ENCODE assay signal across 8 cellular contexts in the genomic region with DNA sequence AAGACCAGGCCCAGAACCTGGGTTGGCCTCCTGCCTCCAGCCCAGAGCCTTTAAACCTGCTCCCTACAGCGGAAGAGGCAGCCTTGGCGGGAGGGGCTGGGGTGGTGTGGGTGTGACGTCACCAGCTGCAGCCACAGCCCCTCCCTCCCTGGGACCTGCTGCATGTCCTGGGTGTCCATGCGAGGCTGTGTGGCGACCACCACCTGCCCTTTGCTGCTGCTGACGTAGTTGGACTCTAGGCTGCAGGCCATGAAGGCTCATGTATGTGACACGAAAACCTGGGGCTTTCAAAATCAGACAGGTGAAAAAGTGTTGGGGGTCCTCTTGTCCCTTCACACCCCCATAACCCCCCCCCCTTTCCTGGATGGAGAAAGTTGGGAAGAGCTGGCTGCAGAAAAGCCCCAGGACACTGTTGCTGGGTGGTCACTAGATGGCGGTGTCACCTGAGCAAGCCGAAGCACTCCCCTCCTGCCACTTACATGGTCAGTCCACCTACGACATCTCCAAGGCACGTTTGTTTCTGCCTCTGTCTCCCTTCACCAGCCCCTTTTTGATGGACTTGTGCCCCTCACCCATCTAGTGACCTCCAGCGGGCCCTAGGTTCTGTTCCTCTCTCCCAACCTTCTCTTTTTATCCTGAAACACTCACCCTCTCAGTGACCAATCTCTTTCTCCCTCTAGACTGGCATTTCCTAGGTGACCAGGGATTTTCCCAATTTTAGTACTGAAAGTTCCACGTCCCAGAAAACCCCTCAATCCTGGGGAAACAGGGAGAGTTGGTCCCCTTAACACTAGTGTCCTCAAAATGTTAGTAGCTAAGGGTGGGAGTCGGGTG. TPM values are rescaled to one million over a fixed set of nuclear protein-coding genes. Genes with fewer than 3 reads are reported as not detected.
A peak's percentile ranks its signal among the peaks of the same experiment; 100 is the strongest.
DNase-seq lines count a peak whose midpoint lies in the region; ATAC-seq and TF ChIP-seq lines count a peak whose summit lies in the region.

No MANE protein-coding gene starts in this region.

- TF ChIP-seq RAD21 in liver (IDR thresholded peaks at IDR 0.05), result peak; percentile 92 to 93

- H3K27ac ChIP-seq in liver (ENCODE audit: low read depth in 1 of 2, low read length in 2 of 2), result no peak overlapping the region

- no peak overlapping the region for H3K4me3 ChIP-seq in liver (ENCODE audit: low read depth in 1 of 3, low read length in 3 of 3)

- H3K9ac ChIP-seq in liver (ENCODE audit: low read depth in 1 of 2, low read length in 2 of 2), result no peak overlapping the region

- H3K27me3 ChIP-seq in liver (ENCODE audit: control insufficient read depth in 4 of 4, insufficient read depth in 4 of 4, low read length in 3 of 4), result no peaks in the 10 kb centered on the region

- H3K4me1 ChIP-seq in liver (ENCODE audit: control insufficient read depth in 4 of 4, insufficient read depth in 4 of 4, low read length in 3 of 4), result peaks cover 0 to 14% (median 8%) of the 10 kb centered on the region in 4 donors

- TF ChIP-seq CTCF in liver (IDR thresholded peaks at IDR 0.05; ENCODE audit: low read depth, low read length, missing input control), result peak; percentile 86

- H3K36me3 ChIP-seq in liver (ENCODE audit: control insufficient read depth in 4 of 4, insufficient read depth in 3 of 4, low read depth in 1 of 4, low read length in 3 of 4), result no peaks in the 10 kb centered on the region

- no peak for ATAC-seq in GM19328 (IDR thresholded peaks at IDR 0.05; ENCODE audit: unreplicated experiment)

- peak; percentile 34 for DNase-seq in activated CD8-positive, alpha-beta memory T cell treated with anti-CD3 and anti-CD28 coated beads, Interleukin-2, amount 50 U/mL, for 4 hours
- DNase-seq in activated CD8-positive, alpha-beta memory T cell treated with anti-CD3 and anti-CD28 coated beads for 24 hours, result no peak
- DNase-seq in NCI-H1105 (lab: John Stamatoyannopoulos, UW) (peak; percentile 18), T-helper 2 cell (peak in 3 of 5 experiments; percentile 18 to 46 (median 19)), dedifferentiated amniotic fluid mesenchymal stem cell (ENCODE audit: extremely low spot score) (peak; percentile 46)
- DNase-seq in stimulated activated CD8-positive, alpha-beta memory T cell treated with anti-CD3 and anti-CD28 coated beads, Interleukin-7, amount 100 ng/mL, for 4 hours (ENCODE audit: low read depth in 2 of 2), result peak; percentile 3 to 28

- no peaks in the 10 kb centered on the region for H3K9me3 ChIP-seq in liver (ENCODE audit: control insufficient read depth in 4 of 4, low read length in 3 of 4)

- 37% methylated on average over 14 of the region's 14 CpGs for WGBS in liver

TF ChIP-seq in liver, 16 proteins besides CTCF, POLR2A, EP300 and RAD21:
- TF ChIP-seq NR2F2 (IDR thresholded peaks at IDR 0.05) (no peak), FOXA2 (IDR thresholded peaks at IDR 0.05) (no peak), SP1 (IDR thresholded peaks at IDR 0.05) (no peak), HNF4A (conservative IDR thresholded peaks at IDR 0.05) (no peak), EGR1 (IDR thresholded peaks at IDR 0.05; ENCODE audit: low read depth in 2 of 2) (no peak), JUND (IDR thresholded peaks at IDR 0.05) (no peak), TAF1 (conservative IDR thresholded peaks at IDR 0.05) (no peak), GABPA (IDR thresholded peaks at IDR 0.05 in 1 of 2, conservative IDR thresholded peaks at IDR 0.05 in 1 of 2) (no peak)
- TF ChIP-seq, protein P1, sequence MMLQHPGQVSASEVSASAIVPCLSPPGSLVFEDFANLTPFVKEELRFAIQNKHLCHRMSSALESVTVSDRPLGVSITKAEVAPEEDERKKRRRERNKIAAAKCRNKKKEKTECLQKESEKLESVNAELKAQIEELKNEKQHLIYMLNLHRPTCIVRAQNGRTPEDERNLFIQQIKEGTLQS (IDR thresholded peaks at IDR 0.05), result no peak
- TF ChIP-seq, protein P2, sequence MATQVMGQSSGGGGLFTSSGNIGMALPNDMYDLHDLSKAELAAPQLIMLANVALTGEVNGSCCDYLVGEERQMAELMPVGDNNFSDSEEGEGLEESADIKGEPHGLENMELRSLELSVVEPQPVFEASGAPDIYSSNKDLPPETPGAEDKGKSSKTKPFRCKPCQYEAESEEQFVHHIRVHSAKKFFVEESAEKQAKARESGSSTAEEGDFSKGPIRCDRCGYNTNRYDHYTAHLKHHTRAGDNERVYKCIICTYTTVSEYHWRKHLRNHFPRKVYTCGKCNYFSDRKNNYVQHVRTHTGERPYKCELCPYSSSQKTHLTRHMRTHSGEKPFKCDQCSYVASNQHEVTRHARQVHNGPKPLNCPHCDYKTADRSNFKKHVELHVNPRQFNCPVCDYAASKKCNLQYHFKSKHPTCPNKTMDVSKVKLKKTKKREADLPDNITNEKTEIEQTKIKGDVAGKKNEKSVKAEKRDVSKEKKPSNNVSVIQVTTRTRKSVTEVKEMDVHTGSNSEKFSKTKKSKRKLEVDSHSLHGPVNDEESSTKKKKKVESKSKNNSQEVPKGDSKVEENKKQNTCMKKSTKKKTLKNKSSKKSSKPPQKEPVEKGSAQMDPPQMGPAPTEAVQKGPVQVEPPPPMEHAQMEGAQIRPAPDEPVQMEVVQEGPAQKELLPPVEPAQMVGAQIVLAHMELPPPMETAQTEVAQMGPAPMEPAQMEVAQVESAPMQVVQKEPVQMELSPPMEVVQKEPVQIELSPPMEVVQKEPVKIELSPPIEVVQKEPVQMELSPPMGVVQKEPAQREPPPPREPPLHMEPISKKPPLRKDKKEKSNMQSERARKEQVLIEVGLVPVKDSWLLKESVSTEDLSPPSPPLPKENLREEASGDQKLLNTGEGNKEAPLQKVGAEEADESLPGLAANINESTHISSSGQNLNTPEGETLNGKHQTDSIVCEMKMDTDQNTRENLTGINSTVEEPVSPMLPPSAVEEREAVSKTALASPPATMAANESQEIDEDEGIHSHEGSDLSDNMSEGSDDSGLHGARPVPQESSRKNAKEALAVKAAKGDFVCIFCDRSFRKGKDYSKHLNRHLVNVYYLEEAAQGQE (IDR thresholded peaks at IDR 0.05), result no peak
- TF ChIP-seq, protein P3, sequence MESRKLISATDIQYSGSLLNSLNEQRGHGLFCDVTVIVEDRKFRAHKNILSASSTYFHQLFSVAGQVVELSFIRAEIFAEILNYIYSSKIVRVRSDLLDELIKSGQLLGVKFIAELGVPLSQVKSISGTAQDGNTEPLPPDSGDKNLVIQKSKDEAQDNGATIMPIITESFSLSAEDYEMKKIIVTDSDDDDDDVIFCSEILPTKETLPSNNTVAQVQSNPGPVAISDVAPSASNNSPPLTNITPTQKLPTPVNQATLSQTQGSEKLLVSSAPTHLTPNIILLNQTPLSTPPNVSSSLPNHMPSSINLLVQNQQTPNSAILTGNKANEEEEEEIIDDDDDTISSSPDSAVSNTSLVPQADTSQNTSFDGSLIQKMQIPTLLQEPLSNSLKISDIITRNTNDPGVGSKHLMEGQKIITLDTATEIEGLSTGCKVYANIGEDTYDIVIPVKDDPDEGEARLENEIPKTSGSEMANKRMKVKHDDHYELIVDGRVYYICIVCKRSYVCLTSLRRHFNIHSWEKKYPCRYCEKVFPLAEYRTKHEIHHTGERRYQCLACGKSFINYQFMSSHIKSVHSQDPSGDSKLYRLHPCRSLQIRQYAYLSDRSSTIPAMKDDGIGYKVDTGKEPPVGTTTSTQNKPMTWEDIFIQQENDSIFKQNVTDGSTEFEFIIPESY (IDR thresholded peaks at IDR 0.05), result no peak

RNA-seq across cellular contexts. Expression of a gene that starts 35.2 kb away (rescaled TPM):
- under 1 TPM in 1 of 2 donors, not detected in 1; 0.08 TPM for total RNA-seq in liver
- under 1 TPM; 0.10 to 0.16 TPM for polyA plus RNA-seq in liver
